In genomic region chr6:86897265-86897664, GRCh38 we compare ENCODE assay signal across 4 cellular contexts. TPM values are rescaled to one million over a fixed set of nuclear protein-coding genes. Genes with fewer than 3 reads are reported as not detected.
"Had no signal": no experiment of that assay in that cellular context is flagged by ENCODE, and none has a peak within 500 bp of the region (broad histone marks: within the 10 kb centered on the region; RNA-seq: fewer than 3 reads in every experiment).

No MANE protein-coding gene starts in this region.

RNA-seq across cellular contexts. Expression of gene HTR1E, which starts 40.1 kb away (rescaled TPM):
- total RNA-seq: H4, HT-29, IMR-90, K562 had no signal
- polyA plus RNA-seq: IMR-90, K562 had no signal
